ENCODE assay signal across 9 cellular contexts in the genomic region with DNA sequence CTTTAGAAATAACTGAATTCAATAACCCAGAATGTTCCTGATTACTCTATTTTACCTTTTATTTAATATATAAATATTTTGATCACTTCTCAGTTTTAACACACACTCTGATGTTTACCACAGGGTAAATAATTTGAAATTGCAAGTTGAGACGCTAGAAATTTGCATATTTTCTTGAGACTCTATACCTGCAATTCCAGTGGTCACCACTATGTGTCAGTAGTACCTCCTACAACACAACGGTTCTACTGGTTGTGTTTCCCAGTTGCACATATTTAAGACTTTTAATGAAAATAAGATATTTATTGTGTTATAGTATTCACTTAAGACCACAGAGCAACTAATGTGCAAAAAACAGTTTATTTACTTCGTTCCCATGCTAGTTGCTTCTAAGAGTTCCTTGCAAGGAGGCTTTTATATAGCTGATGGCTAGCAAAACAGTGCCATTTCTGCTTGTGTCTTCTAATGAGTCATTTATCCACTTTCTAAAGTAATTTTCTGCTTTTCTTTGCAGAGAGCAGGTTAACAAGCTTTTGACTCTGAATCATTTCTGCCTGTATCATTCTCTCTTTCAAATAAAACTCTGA.
DNase-seq lines count a peak whose midpoint lies in the region; ATAC-seq, FAIRE-seq and TF ChIP-seq lines count a peak whose summit lies in the region.
"Had no signal": no experiment of that assay in that cellular context is flagged by ENCODE, and none has a peak within 500 bp of the region (broad histone marks: within the 10 kb centered on the region; RNA-seq: fewer than 3 reads in every experiment).

No MANE protein-coding gene starts in this region.

- peak; percentile 39 for FAIRE-seq in G401.6 (lab: Jason Lieb, UNC)

- TF ChIP-seq CTCF in LNCaP clone FGC (IDR thresholded peaks at IDR 0.05; ENCODE audit: control insufficient read depth, extremely low read depth, insufficient read depth), result peak; percentile 48
- TF ChIP-seq CTCF in choroid plexus epithelial cell (conservative IDR thresholded peaks at IDR 0.05; ENCODE audit: low read depth, low read length), result peak; percentile 56
- peak; percentile 40 for TF ChIP-seq CTCF in neutrophil (IDR thresholded peaks at IDR 0.05)

- no peaks in the 10 kb centered on the region for H3K36me3 ChIP-seq in neutrophil

- H3K9me3 ChIP-seq in neutrophil, result no peaks in the 10 kb centered on the region

- H3K4me1 ChIP-seq in neutrophil (ENCODE audit: control insufficient read depth in 1 of 2, insufficient read depth in 1 of 2, low read depth in 1 of 2, low read length in 1 of 2), result no peaks in the 10 kb centered on the region

- no peak overlapping the region for H3K27ac ChIP-seq in neutrophil

- H3K4me3 ChIP-seq in LNCaP clone FGC (ENCODE audit: low read depth, low read length), result no peak overlapping the region
- H3K4me3 ChIP-seq in choroid plexus epithelial cell (ENCODE audit: low read depth, low read length), result no peak overlapping the region
- no peak overlapping the region for H3K4me3 ChIP-seq in neutrophil (ENCODE audit: low read depth in 1 of 2, low read length in 1 of 2)
- H3K4me3 ChIP-seq: lung had no signal

- no peak for ATAC-seq in HG02678 (IDR thresholded peaks at IDR 0.05; ENCODE audit: unreplicated experiment)

- DNase-seq in LNCaP clone FGC (ENCODE audit: low read depth) (no peak), choroid plexus epithelial cell (ENCODE audit: low read depth) (peak; percentile 24), dedifferentiated amniotic fluid mesenchymal stem cell (ENCODE audit: extremely low spot score) (no peak), COLO668 (lab: John Stamatoyannopoulos, UW; ENCODE audit: unreplicated experiment) (no peak)
- no peak for DNase-seq in activated CD4-positive, alpha-beta T cell treated with anti-CD3 and anti-CD28 coated beads, Interleukin-2, amount 50 U/mL, for 1 hour

- peaks cover 34% of the 10 kb centered on the region for H3K27me3 ChIP-seq in neutrophil
